Comparison of ENCODE assay signal across 30 cellular contexts in the genomic region with DNA sequence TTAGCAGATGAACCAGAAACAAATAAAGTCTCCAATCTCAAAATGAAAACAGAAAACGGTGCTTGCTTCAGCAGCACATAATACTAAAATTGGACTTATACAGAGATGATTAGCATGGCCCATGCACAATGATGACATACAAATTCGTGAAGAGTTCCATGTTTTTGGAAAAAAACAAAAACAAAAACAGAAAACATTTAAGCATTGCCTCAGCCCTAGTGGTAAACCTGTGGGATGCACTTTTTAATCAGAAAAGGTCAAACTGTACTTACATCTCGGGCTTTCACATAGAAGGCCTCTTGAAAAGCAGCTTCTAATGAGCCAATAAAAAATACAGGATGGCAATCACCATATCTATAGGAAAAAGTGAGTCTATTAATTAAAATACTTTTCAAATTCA.
"Had no signal": no experiment of that assay in that cellular context is flagged by ENCODE, and none has a peak within 500 bp of the region (broad histone marks: within the 10 kb centered on the region; RNA-seq: fewer than 3 reads in every experiment).

No MANE protein-coding gene starts in this region.

- H3K4me1 Mint-ChIP-seq: activated CD8-positive, alpha-beta memory T cell treated with anti-CD3 and anti-CD28 coated beads, Interleukin-2, amount 10 ng/mL, durations not matched to agents 7 days and 5 days; immature natural killer cell; memory B cell; naive thymus-derived CD8-positive, alpha-beta T cell had no signal

- H3K27ac Mint-ChIP-seq: activated CD8-positive, alpha-beta memory T cell treated with anti-CD3 and anti-CD28 coated beads, Interleukin-2, amount 10 ng/mL, durations not matched to agents 7 days and 5 days; activated CD8-positive, alpha-beta T cell treated with anti-CD3 and anti-CD28 coated beads, Interleukin-2, amount 10 ng/mL, durations not matched to agents 7 days and 5 days; activated naive CD8-positive, alpha-beta T cell; activated T-helper 2 cell treated with anti-CD3 and anti-CD28 coated beads, Interferon-gamma antibody, Interleukin-2, Interleukin-4, amounts not matched to agents 10 μg/mL and 5 μg/mL and 100 μg/mL, durations not matched to agents 14 hours and 24 hours and 36 hours; immature natural killer cell; memory B cell; naive thymus-derived CD8-positive, alpha-beta T cell; WTC11 had no signal

- H3K27me3 Mint-ChIP-seq: activated CD8-positive, alpha-beta memory T cell treated with anti-CD3 and anti-CD28 coated beads, Interleukin-2, amount 10 ng/mL, durations not matched to agents 7 days and 5 days; activated naive CD8-positive, alpha-beta T cell; memory B cell; naive thymus-derived CD8-positive, alpha-beta T cell had no signal

- H3K9me3 ChIP-seq: colonic mucosa, heart left ventricle, testis, transverse colon, uterus had no signal

- DNase-seq: activated CD4-positive, alpha-beta T cell treated with anti-CD3 and anti-CD28 coated beads for 1 hour; activated CD4-positive, alpha-beta T cell treated with anti-CD3 and anti-CD28 coated beads, Interleukin-2, amount 50 U/mL, for 1 hour; activated CD8-positive, alpha-beta memory T cell treated with anti-CD3 and anti-CD28 coated beads, Interleukin-2, amount 10 ng/mL, durations not matched to agents 7 days and 5 days; activated CD8-positive, alpha-beta T cell treated with anti-CD3 and anti-CD28 coated beads, Interleukin-2, amount 10 ng/mL, durations not matched to agents 7 days and 5 days; activated T-cell treated with anti-CD3 and anti-CD28 coated beads, Interleukin-2, amount 50 U/mL, for 48 hours; anterior cingulate cortex; cerebellar nuclear complex; colonic mucosa; effector CD8-positive, alpha-beta T cell; foreskin keratinocyte; heart left ventricle; hypothalamus; immature natural killer cell; kidney; left colon; naive thymus-derived CD8-positive, alpha-beta T cell; stimulated activated CD4-positive, alpha-beta T cell treated with anti-CD3 and anti-CD28 coated beads, Interleukin-12 subunit alpha, Interleukin-12 subunit beta, amount 100 ng/mL, for 4 hours; stimulated activated CD4-positive, alpha-beta T cell treated with anti-CD3 and anti-CD28 coated beads, Interleukin-4, amount 100 ng/mL, for 1 hour; stimulated activated naive CD8-positive, alpha-beta T cell treated with anti-CD3 and anti-CD28 coated beads, Interleukin-15, Interleukin-2, amounts not matched to agents 100 U/mL and 50 U/mL, for 24 hours; T-helper 2 cell; testis; transverse colon; uterus had no signal

- H3K9me3 Mint-ChIP-seq: activated T-helper 2 cell treated with anti-CD3 and anti-CD28 coated beads, Interferon-gamma antibody, Interleukin-2, Interleukin-4, amounts not matched to agents 10 μg/mL and 5 μg/mL and 100 μg/mL, durations not matched to agents 14 hours and 24 hours and 36 hours; immature natural killer cell; memory B cell; naive thymus-derived CD8-positive, alpha-beta T cell; WTC11 had no signal

- H3K36me3 Mint-ChIP-seq: WTC11 had no signal

- H3K27me3 ChIP-seq: cardiac muscle cell, colonic mucosa, foreskin keratinocyte, heart left ventricle, testis, transverse colon, uterus had no signal

- H3K4me3 ChIP-seq: cardiac muscle cell, colonic mucosa, heart left ventricle, skin epidermis, testis, transverse colon, uterus had no signal

- H3K4me3 Mint-ChIP-seq: activated CD8-positive, alpha-beta memory T cell treated with anti-CD3 and anti-CD28 coated beads, Interleukin-2, amount 10 ng/mL, durations not matched to agents 7 days and 5 days; activated CD8-positive, alpha-beta T cell treated with anti-CD3 and anti-CD28 coated beads, Interleukin-2, amount 10 ng/mL, durations not matched to agents 7 days and 5 days; activated naive CD8-positive, alpha-beta T cell; immature natural killer cell; memory B cell; naive thymus-derived CD8-positive, alpha-beta T cell; WTC11 had no signal

- H3K27ac ChIP-seq: cardiac muscle cell, colonic mucosa, foreskin keratinocyte, heart left ventricle, skin epidermis, testis, transverse colon, uterus had no signal

- H3K36me3 ChIP-seq: cardiac muscle cell, colonic mucosa, uterus had no signal

- ATAC-seq: activated CD8-positive, alpha-beta memory T cell treated with anti-CD3 and anti-CD28 coated beads, Interleukin-2, amount 10 ng/mL, durations not matched to agents 7 days and 5 days; activated CD8-positive, alpha-beta T cell treated with anti-CD3 and anti-CD28 coated beads, Interleukin-2, amount 10 ng/mL, durations not matched to agents 7 days and 5 days; foreskin keratinocyte; heart left ventricle; left colon; naive thymus-derived CD8-positive, alpha-beta T cell; sciatic nerve; stimulated activated naive CD8-positive, alpha-beta T cell treated with anti-CD3 and anti-CD28 coated beads, Interleukin-15, Interleukin-2, amounts not matched to agents 100 U/mL and 50 U/mL, for 24 hours; WTC11 had no signal

- H3K4me1 ChIP-seq: colonic mucosa, foreskin keratinocyte, heart left ventricle, testis, transverse colon, uterus had no signal
